In genomic region chr2:149329470-149330126, GRCh38 we compare ENCODE assay signal across 8 cellular contexts. TPM values are rescaled to one million over a fixed set of nuclear protein-coding genes. Genes with fewer than 3 reads are reported as not detected.
DNase-seq lines count a peak whose midpoint lies in the region; ATAC-seq and TF ChIP-seq lines count a peak whose summit lies in the region.

No MANE protein-coding gene starts in this region.

- H3K27ac ChIP-seq in RWPE2 (ENCODE audit: poor library complexity, severe bottlenecking): peak overlapping the region; percentile 58
- H3K27ac ChIP-seq in mucosa of rectum (ENCODE audit: low read depth in 2 of 2, low read length in 2 of 2): peak overlapping the region; percentile 68 to 79

- peaks cover 3% of the 10 kb centered on the region for H3K4me1 ChIP-seq in RWPE2 (ENCODE audit: insufficient read depth, poor library complexity, severe bottlenecking)
- H3K4me1 ChIP-seq in mucosa of rectum (ENCODE audit: control insufficient read depth in 2 of 2, insufficient read depth in 2 of 2, low read length in 2 of 2): peaks cover 0 to 8% of the 10 kb centered on the region in 2 donors

- peak; percentile 63 for DNase-seq in HPDE6-E6E7 (ENCODE audit: extremely low spot score)
- peak; percentile 77 for DNase-seq in RWPE2 (ENCODE audit: low spot score)
- DNase-seq in epithelial cell of proximal tubule (ENCODE audit: low read depth): peak; percentile 12
- DNase-seq in HUDEP-2 (lab: John Stamatoyannopoulos, UW; ENCODE audit: unreplicated experiment in 76 of 76): no peak
- no peak for DNase-seq in OCI-M1 (lab: John Stamatoyannopoulos, UW)

- peak overlapping the region; percentile 40; the same call in 1 of the 2 replicates for H3K4me3 ChIP-seq in GM08714 (ENCODE audit: low read length)
- peak overlapping the region; percentile 91 for H3K4me3 ChIP-seq in RWPE2 (ENCODE audit: severe bottlenecking)
- peak overlapping the region; percentile 77 for H3K4me3 ChIP-seq in epithelial cell of proximal tubule (ENCODE audit: low read depth, low read length)
- H3K4me3 ChIP-seq in mucosa of rectum (ENCODE audit: low read length in 2 of 2): peak overlapping the region; percentile 67 to 81

- peak overlapping the region; percentile 43 to 65 for H3K9ac ChIP-seq in mucosa of rectum (ENCODE audit: low read depth in 1 of 2, low read length in 2 of 2)

- H3K27me3 ChIP-seq in RWPE2 (ENCODE audit: insufficient read depth, poor library complexity, severe bottlenecking) (no peaks in the 10 kb centered on the region), mucosa of rectum (ENCODE audit: control insufficient read depth in 2 of 2, insufficient read depth in 2 of 2, low read length in 2 of 2) (peaks cover 0 to 7% of the 10 kb centered on the region in 2 donors)

- H3K9me3 ChIP-seq in RWPE2 (ENCODE audit: severe bottlenecking) (no peaks in the 10 kb centered on the region), mucosa of rectum (ENCODE audit: control insufficient read depth in 2 of 2, low read length in 2 of 2) (no peaks in the 10 kb centered on the region)

- ATAC-seq in RWPE2 (ENCODE audit: low read depth) (peak; percentile 73), HG03095 (IDR thresholded peaks at IDR 0.05; ENCODE audit: unreplicated experiment) (no peak)

- peak; percentile 38 for TF ChIP-seq CTCF in RWPE2 (IDR thresholded peaks at IDR 0.05; ENCODE audit: poor library complexity, severe bottlenecking)
- peak; percentile 18 for TF ChIP-seq CTCF in epithelial cell of proximal tubule (conservative IDR thresholded peaks at IDR 0.05; ENCODE audit: low read depth, low read length)

- H3K36me3 ChIP-seq in RWPE2 (ENCODE audit: low read depth): no peaks in the 10 kb centered on the region
- H3K36me3 ChIP-seq in mucosa of rectum (ENCODE audit: control insufficient read depth in 2 of 2, insufficient read depth in 2 of 2, low read length in 2 of 2): no peaks in the 10 kb centered on the region

RNA-seq across cellular contexts. Expression of gene LYPD6, which starts 0.8 kb away (rescaled TPM):
- total RNA-seq in epithelial cell of proximal tubule: 7.5 and 7.9 TPM in 2 replicates

Comparison
In these comparisons a context has a peak if more than half of its experiments do, and no peak if none do; other contexts are left out.
1. H3K4me3 ChIP-seq: peak in every context shown above with its lines; median percentile 91 in RWPE2; 77 in epithelial cell of proximal tubule; 74 in mucosa of rectum; 40 in GM08714.
2. DNase-seq: peak in HPDE6-E6E7 (single experiment), RWPE2 (single experiment) and epithelial cell of proximal tubule (single experiment); none in HUDEP-2 (0 of 76) and OCI-M1 (single experiment).